13 cellular contexts compared by ENCODE assay signal in genomic region chr9:131239307-131239975, GRCh38. TPM values are rescaled to one million over a fixed set of nuclear protein-coding genes. Genes with fewer than 3 reads are reported as not detected.
DNase-seq lines count a peak whose midpoint lies in the region; ATAC-seq, FAIRE-seq and TF ChIP-seq lines count a peak whose summit lies in the region.
"Had no signal": no experiment of that assay in that cellular context is flagged by ENCODE, and none has a peak within 500 bp of the region (broad histone marks: within the 10 kb centered on the region; RNA-seq: fewer than 3 reads in every experiment).

No MANE protein-coding gene starts in this region.

- H3K4me3 Mint-ChIP-seq in CD4-positive, CD25-positive, alpha-beta regulatory T cell, result peak overlapping the region in 3 of 4 donors; percentile 36 to 55 (median 51)
- H3K4me3 Mint-ChIP-seq in GM23338, result no peak overlapping the region
- peak overlapping the region; percentile 44 for H3K4me3 Mint-ChIP-seq in central memory CD8-positive, alpha-beta T cell
- H3K4me3 Mint-ChIP-seq in natural killer cell treated with Interleukin-12 subunit alpha and Interleukin-12 subunit beta and Interleukin-15 and Interleukin-18, amount 100 ng/mL, for 72 hours, result peak overlapping the region; percentile 36

- no peaks in the 10 kb centered on the region for H3K36me3 ChIP-seq in CD4-positive, CD25-positive, alpha-beta regulatory T cell (ENCODE audit: control insufficient read depth, insufficient read depth, low read length)
- no peaks in the 10 kb centered on the region for H3K36me3 ChIP-seq in GM23338 (ENCODE audit: insufficient read depth)
- H3K36me3 ChIP-seq: thyroid gland had no signal

- H3K27me3 ChIP-seq in CD4-positive, CD25-positive, alpha-beta regulatory T cell (ENCODE audit: control insufficient read depth, insufficient read depth, low read length), result no peaks in the 10 kb centered on the region
- H3K27me3 ChIP-seq in GM23338 (ENCODE audit: insufficient read depth), result no peaks in the 10 kb centered on the region
- H3K27me3 ChIP-seq: thyroid gland had no signal

- ATAC-seq in CD4-positive, CD25-positive, alpha-beta regulatory T cell (ENCODE audit: low read depth in 2 of 2), result no peak
- ATAC-seq in GM23338 (no peak), GM21515 (IDR thresholded peaks at IDR 0.05; ENCODE audit: unreplicated experiment) (no peak), left lobe of liver (no peak)
- no peak for ATAC-seq in central memory CD8-positive, alpha-beta T cell (replicated peaks; ENCODE audit: extremely low read depth, poor library complexity, severe bottlenecking)
- no peak for ATAC-seq in natural killer cell treated with Interleukin-12 subunit alpha and Interleukin-12 subunit beta and Interleukin-15 and Interleukin-18, amount 100 ng/mL, for 72 hours

- H2AFZ ChIP-seq in GM23338, result peak overlapping the region; percentile 89

- H3K4me1 Mint-ChIP-seq in CD4-positive, CD25-positive, alpha-beta regulatory T cell, result peaks cover 9 to 58% (median 34%) of the 10 kb centered on the region in 4 donors
- peaks cover 26% of the 10 kb centered on the region for H3K4me1 Mint-ChIP-seq in GM23338
- peaks cover 21% of the 10 kb centered on the region for H3K4me1 Mint-ChIP-seq in central memory CD8-positive, alpha-beta T cell
- H3K4me1 Mint-ChIP-seq in natural killer cell treated with Interleukin-12 subunit alpha and Interleukin-12 subunit beta and Interleukin-15 and Interleukin-18, amount 100 ng/mL, for 72 hours (ENCODE audit: low read depth in 2 of 2), result peaks cover 23 to 32% of the 10 kb centered on the region in 2 donors

- no peak overlapping the region for H3K4me3 ChIP-seq in CD4-positive, CD25-positive, alpha-beta regulatory T cell (ENCODE audit: low read depth, low read length)
- H3K4me3 ChIP-seq in GM23338, result no peak overlapping the region
- H3K4me3 ChIP-seq: SK-N-MC, thyroid gland had no signal

- no peaks in the 10 kb centered on the region for H3K27me3 Mint-ChIP-seq in CD4-positive, CD25-positive, alpha-beta regulatory T cell
- peaks cover 9% of the 10 kb centered on the region for H3K27me3 Mint-ChIP-seq in GM23338 (ENCODE audit: insufficient read depth, low read depth, poor library complexity)
- H3K27me3 Mint-ChIP-seq in central memory CD8-positive, alpha-beta T cell, result no peaks in the 10 kb centered on the region
- no peaks in the 10 kb centered on the region for H3K27me3 Mint-ChIP-seq in natural killer cell treated with Interleukin-12 subunit alpha and Interleukin-12 subunit beta and Interleukin-15 and Interleukin-18, amount 100 ng/mL, for 72 hours

- no peaks in the 10 kb centered on the region; the same call in 1 of the 2 replicates for H3F3A ChIP-seq in GM23338 (replicated peaks; ENCODE audit: low read depth)

- no peak for DNase-seq in CD4-positive, CD25-positive, alpha-beta regulatory T cell
- DNase-seq in GM23338 (ENCODE audit: low spot score) (no peak), GM12891 (ENCODE audit: insufficient read length, low spot score) (no peak), left lobe of liver (ENCODE audit: low spot score) (no peak)
- DNase-seq in central memory CD8-positive, alpha-beta T cell (ENCODE audit: low spot score in 2 of 2), result no peak
- no peak for DNase-seq in natural killer cell treated with Interleukin-12 subunit alpha and Interleukin-12 subunit beta and Interleukin-15 and Interleukin-18, amount 100 ng/mL, for 72 hours (ENCODE audit: low spot score)
- DNase-seq: activated CD4-positive, alpha-beta T cell treated with anti-CD3 and anti-CD28 coated beads for 48 hours; anterior cingulate cortex; mammary epithelial cell; NCI-H1105; thyroid gland had no signal

- no peak overlapping the region for H3K4me2 ChIP-seq in GM23338

- peaks cover 51% of the 10 kb centered on the region for H3K4me1 ChIP-seq in CD4-positive, CD25-positive, alpha-beta regulatory T cell (ENCODE audit: control insufficient read depth, insufficient read depth, low read length, poor library complexity, severe bottlenecking)
- H3K4me1 ChIP-seq in GM23338 (ENCODE audit: insufficient read depth), result peaks cover 19% of the 10 kb centered on the region

- no peaks in the 10 kb centered on the region for H3K79me2 ChIP-seq in GM23338 (replicated peaks; ENCODE audit: insufficient read depth)

- H3K27ac ChIP-seq in CD4-positive, CD25-positive, alpha-beta regulatory T cell (ENCODE audit: insufficient read depth, low read length, poor library complexity, severe bottlenecking), result no peak overlapping the region
- H3K27ac ChIP-seq in GM23338 (ENCODE audit: low read depth), result no peak overlapping the region
- H3K27ac ChIP-seq: SK-N-MC, thyroid gland had no signal

- no peak for TF ChIP-seq POLR2A in GM12891 (IDR thresholded peaks at IDR 0.05; ENCODE audit: low read depth, low read length)

- peak overlapping the region; percentile 98 to 100 (median 98) for H3K27ac Mint-ChIP-seq in CD4-positive, CD25-positive, alpha-beta regulatory T cell
- H3K27ac Mint-ChIP-seq in GM23338, result no peak overlapping the region
- peak overlapping the region; percentile 95 for H3K27ac Mint-ChIP-seq in central memory CD8-positive, alpha-beta T cell (ENCODE audit: low read depth)
- peak overlapping the region; percentile 93 to 98 for H3K27ac Mint-ChIP-seq in natural killer cell treated with Interleukin-12 subunit alpha and Interleukin-12 subunit beta and Interleukin-15 and Interleukin-18, amount 100 ng/mL, for 72 hours

- no peaks in the 10 kb centered on the region for H4K20me1 ChIP-seq in GM23338 (replicated peaks; ENCODE audit: insufficient read depth)

- FAIRE-seq in GM12891 (lab: Jason Lieb, UNC), result no peak

- no peaks in the 10 kb centered on the region for H3K36me3 Mint-ChIP-seq in CD4-positive, CD25-positive, alpha-beta regulatory T cell
- peaks cover 9% of the 10 kb centered on the region for H3K36me3 Mint-ChIP-seq in GM23338 (ENCODE audit: low read depth)
- peaks cover 9% of the 10 kb centered on the region for H3K36me3 Mint-ChIP-seq in central memory CD8-positive, alpha-beta T cell (ENCODE audit: insufficient read depth)
- no peaks in the 10 kb centered on the region for H3K36me3 Mint-ChIP-seq in natural killer cell treated with Interleukin-12 subunit alpha and Interleukin-12 subunit beta and Interleukin-15 and Interleukin-18, amount 100 ng/mL, for 72 hours

- H3K9me3 Mint-ChIP-seq in CD4-positive, CD25-positive, alpha-beta regulatory T cell, result no peaks in the 10 kb centered on the region
- H3K9me3 Mint-ChIP-seq in GM23338, result peaks cover 14% of the 10 kb centered on the region
- no peaks in the 10 kb centered on the region for H3K9me3 Mint-ChIP-seq in central memory CD8-positive, alpha-beta T cell
- H3K9me3 Mint-ChIP-seq in natural killer cell treated with Interleukin-12 subunit alpha and Interleukin-12 subunit beta and Interleukin-15 and Interleukin-18, amount 100 ng/mL, for 72 hours, result peaks cover 3% of the 10 kb centered on the region

- no peak for TF ChIP-seq CTCF in GM23338 (conservative IDR thresholded peaks at IDR 0.05; ENCODE audit: low read depth in 2 of 2)

- H3K9me3 ChIP-seq in CD4-positive, CD25-positive, alpha-beta regulatory T cell (ENCODE audit: control insufficient read depth in 2 of 2, low read length in 2 of 2), result no peaks in the 10 kb centered on the region
- H3K9me3 ChIP-seq: thyroid gland had no signal

- no peaks in the 10 kb centered on the region for H3K9me2 ChIP-seq in GM23338 (ENCODE audit: insufficient read depth)

TF ChIP-seq in GM23338, 12 proteins besides CTCF, POLR2A, EP300 and RAD21 (continues in another document):
- TF ChIP-seq ZNF331 (CRISPR knock-in tag; IDR thresholded peaks at IDR 0.05; ENCODE audit: low read depth), result no peak
- TF ChIP-seq NANOG (IDR thresholded peaks at IDR 0.05; ENCODE audit: borderline replicate concordance), result no peak
- TF ChIP-seq EZH2 (IDR thresholded peaks at IDR 0.05; ENCODE audit: low read depth, unreplicated experiment), result no peak

TF ChIP-seq in GM12891, 5 proteins besides CTCF, POLR2A, EP300 and RAD21:
- TF ChIP-seq POLR2AphosphoS5 (IDR thresholded peaks at IDR 0.05; ENCODE audit: low read depth, low read length) (no peak), POU2F2 (IDR thresholded peaks at IDR 0.05; ENCODE audit: low read depth, low read length) (no peak), TAF1 (IDR thresholded peaks at IDR 0.05; ENCODE audit: low read depth, low read length) (no peak), PAX5 (IDR thresholded peaks at IDR 0.05; ENCODE audit: insufficient read depth, low read length, severe bottlenecking) (no peak), SPI1 (IDR thresholded peaks at IDR 0.05; ENCODE audit: low read depth, low read length) (no peak)

RNA-seq across cellular contexts. Expression of gene FAM78A, which starts 36.9 kb away (rescaled TPM):
- total RNA-seq in CD4-positive, CD25-positive, alpha-beta regulatory T cell, result 95.6 TPM
- 10 to 100 TPM; 16.6 to 23.0 (median 17.7) TPM for polyA plus RNA-seq in CD4-positive, CD25-positive, alpha-beta regulatory T cell
- total RNA-seq in GM23338 (2014; rRNA removed; shearing (Covaris generic)), result 2.1 and 2.2 TPM in 2 replicates
- 0.57 and 0.75 TPM in 2 replicates for polyA plus RNA-seq in GM23338 (2016; fragmentation: Nextera tagmentation; extraction: Ambion mirVana)
- total RNA-seq in natural killer cell treated with Interleukin-12 subunit alpha and Interleukin-12 subunit beta and Interleukin-15 and Interleukin-18, amount 100 ng/mL, for 72 hours, result 10 to 100 TPM; 46.2 to 53.3 TPM
- polyA plus RNA-seq in GM12891 (2012; ENCODE audit: low read depth, missing spikeins), result 11.3 TPM
- total RNA-seq in left lobe of liver, result 1.2 TPM

RNA-seq across cellular contexts. Expression of gene PLPP7, which starts 50.1 kb away (rescaled TPM):
- total RNA-seq in CD4-positive, CD25-positive, alpha-beta regulatory T cell, result not detected
- polyA plus RNA-seq in CD4-positive, CD25-positive, alpha-beta regulatory T cell, result not detected
- 2.4 and 4.4 TPM in 2 replicates for total RNA-seq in GM23338 (2014; rRNA removed; shearing (Covaris generic))
- polyA plus RNA-seq in GM23338 (2016; fragmentation: Nextera tagmentation; extraction: Ambion mirVana), result 1.6 and 2.0 TPM in 2 replicates
- total RNA-seq in natural killer cell treated with Interleukin-12 subunit alpha and Interleukin-12 subunit beta and Interleukin-15 and Interleukin-18, amount 100 ng/mL, for 72 hours, result under 1 TPM in 1 of 2 donors, not detected in 1; 0.74 TPM
- polyA plus RNA-seq in GM12891 (2012; ENCODE audit: low read depth, missing spikeins), result 0.19 TPM
- 0.30 TPM for total RNA-seq in left lobe of liver
- polyA plus RNA-seq: mammary epithelial cell had no signal

Comparison
In these comparisons a context has a peak if more than half of its experiments do, and no peak if none do; other contexts are left out.
1. RNA of gene FAM78A, which starts 36.9 kb away (total RNA-seq): 95.6 TPM in CD4-positive, CD25-positive, alpha-beta regulatory T cell (single experiment) and 46.2 to 53.3 TPM in natural killer cell treated with Interleukin-12 subunit alpha and Interleukin-12 subunit beta and Interleukin-15 and Interleukin-18, amount 100 ng/mL, for 72 hours; 2.1 to 2.2 TPM in GM23338 and 1.2 TPM in left lobe of liver (single experiment); every median in the first group is over 10 times any median in the second.